In genomic region chr11:65057526-65057925, GRCh38 we compare ENCODE assay signal across 28 cellular contexts. TPM values are rescaled to one million over a fixed set of nuclear protein-coding genes. Genes with fewer than 3 reads are reported as not detected.
"Had no signal": no experiment of that assay in that cellular context is flagged by ENCODE, and none has a peak within 500 bp of the region (broad histone marks: within the 10 kb centered on the region; RNA-seq: fewer than 3 reads in every experiment).

No MANE protein-coding gene starts in this region.

- DNase-seq: activated B cell treated with CpG ODN at 0.5 μM for 24 hours; activated CD4-positive, alpha-beta memory T cell treated with anti-CD3 and anti-CD28 coated beads for 36 hours; activated CD4-positive, alpha-beta T cell treated with anti-CD3 and anti-CD28 coated beads for 4 hours; activated CD4-positive, alpha-beta T cell treated with anti-CD3 and anti-CD28 coated beads, Interleukin-2, amount 10 ng/mL, durations not matched to agents 24 days and 14 days; activated CD4-positive, alpha-beta T cell treated with anti-CD3 and anti-CD28 coated beads, Interleukin-2, amount 50 U/mL, for 1 hour; activated CD4-positive, alpha-beta T cell treated with anti-CD3 and anti-CD28 coated beads, Interleukin-2, amount 50 U/mL, for 4 hours; activated CD4-positive, CD25-positive, alpha-beta regulatory T cell treated with anti-CD3 and anti-CD28 coated beads, Interleukin-2, amount 50 U/mL, for 72 hours; activated CD8-positive, alpha-beta memory T cell treated with anti-CD3 and anti-CD28 coated beads, Interleukin-2, amount 50 U/mL, for 4 hours; activated CD8-positive, alpha-beta T cell treated with anti-CD3 and anti-CD28 coated beads for 36 hours; activated effector memory CD4-positive, alpha-beta T cell treated with Interleukin-2 at 50 U/mL for 16 hours; activated gamma-delta T cell; activated naive CD4-positive, alpha-beta T cell treated with anti-CD3 and anti-CD28 coated beads, Interleukin-2, amount 10 ng/mL, durations not matched to agents 7 days and 5 days; activated naive CD4-positive, alpha-beta T cell treated with Interleukin-2 at 50 U/mL for 16 hours; activated naive CD8-positive, alpha-beta T cell treated with anti-CD3 and anti-CD28 coated beads, Interleukin-2, amount 10 ng/mL, durations not matched to agents 7 days and 5 days; activated naive CD8-positive, alpha-beta T cell treated with anti-CD3 and anti-CD28 coated beads, Interleukin-2, amount 50 U/mL, for 24 hours; activated T-cell treated with anti-CD3 and anti-CD28 coated beads for 4 hours; activated T-cell treated with anti-CD3 and anti-CD28 coated beads, Interleukin-2, amount 50 U/mL, for 1 hour; activated T-cell treated with anti-CD3 and anti-CD28 coated beads, Interleukin-2, amount 50 U/mL, for 4 hours; amygdala; anterior cingulate cortex; caudate nucleus; cerebellar nuclear complex; T-helper 1 cell; T-helper 2 cell; T-helper 9 cell had no signal

- H3K36me3 ChIP-seq: ascending aorta, cardiac muscle cell had no signal

- ATAC-seq: activated CD8-positive, alpha-beta T cell treated with anti-CD3 and anti-CD28 coated beads for 36 hours; activated naive CD8-positive, alpha-beta T cell treated with anti-CD3 and anti-CD28 coated beads, Interleukin-2, amount 50 U/mL, for 24 hours; activated T-cell treated with anti-CD3 and anti-CD28 coated beads, Interleukin-2, amount 50 U/mL, for 4 hours had no signal

- H3K4me3 ChIP-seq: ascending aorta, cardiac muscle cell had no signal

- H3K27ac ChIP-seq: ascending aorta, cardiac muscle cell, VCaP had no signal

- H3K9me3 ChIP-seq: ascending aorta had no signal

- H3K27me3 ChIP-seq: ascending aorta, cardiac muscle cell had no signal

- H3K4me1 ChIP-seq: ascending aorta had no signal

RNA-seq across cellular contexts. Expression of gene CDCA5, which starts 26.3 kb away (rescaled TPM):
- total RNA-seq: ascending aorta had no signal
